ENCODE assay signal across 9 cellular contexts in genomic region chr10:124670849-124671248, GRCh38.
DNase-seq lines count a peak whose midpoint lies in the region; ATAC-seq and TF ChIP-seq lines count a peak whose summit lies in the region.
"Had no signal": no experiment of that assay in that cellular context is flagged by ENCODE, and none has a peak within 500 bp of the region (broad histone marks: within the 10 kb centered on the region; RNA-seq: fewer than 3 reads in every experiment).

No MANE protein-coding gene starts in this region.

- TF ChIP-seq CTCF in colonic mucosa (IDR thresholded peaks at IDR 0.05) (no peak), neural progenitor cell (IDR thresholded peaks at IDR 0.05) (no peak), omental fat pad (IDR thresholded peaks at IDR 0.05) (no peak)

- H3K9me3 Mint-ChIP-seq in CD4-positive, CD25-positive, alpha-beta regulatory T cell, result no peaks in the 10 kb centered on the region
- no peaks in the 10 kb centered on the region for H3K9me3 Mint-ChIP-seq in neural progenitor cell

- peak overlapping the region; percentile 45 for H3K4me2 ChIP-seq in neural progenitor cell

- H3K36me3 ChIP-seq in CD4-positive, CD25-positive, alpha-beta regulatory T cell (ENCODE audit: control insufficient read depth, insufficient read depth, low read length), result peaks cover 51% of the 10 kb centered on the region
- H3K36me3 ChIP-seq in colonic mucosa (no peaks in the 10 kb centered on the region), neural progenitor cell (no peaks in the 10 kb centered on the region)

- H3K27ac Mint-ChIP-seq in CD4-positive, CD25-positive, alpha-beta regulatory T cell, result peak overlapping the region; percentile 75 to 96 (median 75)
- peak overlapping the region; percentile 1 for H3K27ac Mint-ChIP-seq in neural progenitor cell

- peak overlapping the region in 3 of 4 donors; percentile 37 to 81 (median 40) for H3K4me3 Mint-ChIP-seq in CD4-positive, CD25-positive, alpha-beta regulatory T cell
- H3K4me3 Mint-ChIP-seq in neural progenitor cell, result no peak overlapping the region

- intact Hi-C loops in colonic mucosa (cut with DNase I), result no loop called here

- peaks cover 26% of the 10 kb centered on the region for H3F3A ChIP-seq in neural progenitor cell (ENCODE audit: low read depth)

- DNase-seq in CD4-positive, CD25-positive, alpha-beta regulatory T cell, result no peak
- peak; percentile 7 to 42 for DNase-seq in NCI-H187 (lab: John Stamatoyannopoulos, UW)
- DNase-seq in colonic mucosa, result no peak
- DNase-seq in neural progenitor cell (ENCODE audit: low spot score), result no peak
- no peak for DNase-seq in LoVo (ENCODE audit: low spot score)
- DNase-seq in omental fat pad (ENCODE audit: low spot score), result no peak
- DNase-seq: EL had no signal

- H3K9ac ChIP-seq in colonic mucosa (ENCODE audit: low read depth in 2 of 2, low read length in 2 of 2) (no peak overlapping the region), neural progenitor cell (no peak overlapping the region)

- H3K4me1 ChIP-seq in CD4-positive, CD25-positive, alpha-beta regulatory T cell (ENCODE audit: control insufficient read depth, insufficient read depth, low read length, poor library complexity, severe bottlenecking), result peaks cover 84% of the 10 kb centered on the region
- H3K4me1 ChIP-seq in colonic mucosa, result peaks cover 11% of the 10 kb centered on the region
- H3K4me1 ChIP-seq in neural progenitor cell, result peaks cover 59% of the 10 kb centered on the region

- no peak for ATAC-seq in CD4-positive, CD25-positive, alpha-beta regulatory T cell (ENCODE audit: low read depth in 2 of 2)
- ATAC-seq in omental fat pad (ENCODE audit: low FRiP score) (no peak), HG03571 (IDR thresholded peaks at IDR 0.05; ENCODE audit: unreplicated experiment) (no peak), HG03469 (IDR thresholded peaks at IDR 0.05; ENCODE audit: unreplicated experiment) (no peak)

- peaks cover 68% of the 10 kb centered on the region for H3K79me2 ChIP-seq in neural progenitor cell (ENCODE audit: low read depth)

- peaks cover 61% of the 10 kb centered on the region for H4K20me1 ChIP-seq in neural progenitor cell (ENCODE audit: low read depth)

- H3K4me3 ChIP-seq in CD4-positive, CD25-positive, alpha-beta regulatory T cell (ENCODE audit: low read depth, low read length), result no peak overlapping the region
- H3K4me3 ChIP-seq in colonic mucosa (no peak overlapping the region), neural progenitor cell (no peak overlapping the region)

- peaks cover 14 to 93% (median 57%) of the 10 kb centered on the region in 4 donors for H3K4me1 Mint-ChIP-seq in CD4-positive, CD25-positive, alpha-beta regulatory T cell
- H3K4me1 Mint-ChIP-seq in neural progenitor cell, result peaks cover 53% of the 10 kb centered on the region

- H2AFZ ChIP-seq in neural progenitor cell (replicated peaks), result no peak overlapping the region

- H3K27ac ChIP-seq in CD4-positive, CD25-positive, alpha-beta regulatory T cell (ENCODE audit: insufficient read depth, low read length, poor library complexity, severe bottlenecking), result no peak overlapping the region
- H3K27ac ChIP-seq in colonic mucosa (peak overlapping the region; percentile 19), neural progenitor cell (peak overlapping the region; percentile 90)

- peaks cover 1% of the 10 kb centered on the region for H3K27me3 Mint-ChIP-seq in CD4-positive, CD25-positive, alpha-beta regulatory T cell
- H3K27me3 Mint-ChIP-seq in neural progenitor cell (ENCODE audit: insufficient read depth, low read depth), result peaks cover 9% of the 10 kb centered on the region

- no peaks in the 10 kb centered on the region for H3K27me3 ChIP-seq in CD4-positive, CD25-positive, alpha-beta regulatory T cell (ENCODE audit: control insufficient read depth, insufficient read depth, low read length)
- no peaks in the 10 kb centered on the region for H3K27me3 ChIP-seq in colonic mucosa
- no peaks in the 10 kb centered on the region for H3K27me3 ChIP-seq in neural progenitor cell

- H3K9me3 ChIP-seq in CD4-positive, CD25-positive, alpha-beta regulatory T cell (ENCODE audit: control insufficient read depth in 2 of 2, low read length in 2 of 2), result no peaks in the 10 kb centered on the region
- H3K9me3 ChIP-seq in colonic mucosa, result no peaks in the 10 kb centered on the region
- no peaks in the 10 kb centered on the region for H3K9me3 ChIP-seq in neural progenitor cell (ENCODE audit: low read depth)

- peaks cover 20% of the 10 kb centered on the region for H3K36me3 Mint-ChIP-seq in CD4-positive, CD25-positive, alpha-beta regulatory T cell
- H3K36me3 Mint-ChIP-seq in neural progenitor cell, result peaks cover 5% of the 10 kb centered on the region

Comparison
In these comparisons a context has a peak if more than half of its experiments do, and no peak if none do; other contexts are left out.
1. DNase-seq: peak in NCI-H187 (2 of 2); none in CD4-positive, CD25-positive, alpha-beta regulatory T cell (0 of 3), colonic mucosa (single experiment), neural progenitor cell (single experiment), LoVo (single experiment) and omental fat pad (single experiment).